In genomic region chr17:31390748-31391495, GRCh38 we compare ENCODE assay signal across 8 cellular contexts. TPM values are rescaled to one million over a fixed set of nuclear protein-coding genes. Genes with fewer than 3 reads are reported as not detected.
DNase-seq lines count a peak whose midpoint lies in the region; ATAC-seq and TF ChIP-seq lines count a peak whose summit lies in the region.

No MANE protein-coding gene starts in this region.

- H3K36me3 Mint-ChIP-seq in T-helper 2 cell treated with Interferon-gamma antibody and Interleukin-4, amounts not matched to agents 5 μg/mL and 100 μg/mL, for 36 hours (ENCODE audit: low read depth), result peaks cover 3% of the 10 kb centered on the region

- H3K4me3 ChIP-seq in astrocyte of the cerebellum (ENCODE audit: low read depth, low read length), result peak overlapping the region; percentile 41
- H3K4me3 ChIP-seq in thoracic aorta, result peak overlapping the region; percentile 66

- H3K27me3 Mint-ChIP-seq in T-helper 2 cell treated with Interferon-gamma antibody and Interleukin-4, amounts not matched to agents 5 μg/mL and 100 μg/mL, for 36 hours (ENCODE audit: low read depth), result peaks cover 58% of the 10 kb centered on the region

- H3K4me1 ChIP-seq in thoracic aorta (ENCODE audit: control insufficient read depth in 1 of 2, low read depth in 2 of 2), result peaks cover 8 to 11% of the 10 kb centered on the region in 2 donors

- peak overlapping the region; percentile 69 for H3K4me3 Mint-ChIP-seq in T-helper 2 cell treated with Interferon-gamma antibody and Interleukin-4, amounts not matched to agents 5 μg/mL and 100 μg/mL, for 36 hours

- no peak for DNase-seq in T-helper 2 cell treated with Interferon-gamma antibody and Interleukin-4, amounts not matched to agents 5 μg/mL and 100 μg/mL, for 36 hours (ENCODE audit: low spot score)
- DNase-seq in T-helper 2 cell, result no peak
- DNase-seq in astrocyte of the cerebellum (ENCODE audit: low read depth), result no peak
- DNase-seq in left kidney (ENCODE audit: low read depth, low spot score), result peak; percentile 19
- no peak for DNase-seq in thoracic aorta (ENCODE audit: low spot score)

- H3K36me3 ChIP-seq in thoracic aorta, result no peaks in the 10 kb centered on the region

- ATAC-seq in thoracic aorta (ENCODE audit: insufficient number of reproducible peaks, low FRiP score, low read depth), result no peak
- no peak for ATAC-seq in HG02642 (IDR thresholded peaks at IDR 0.05; ENCODE audit: poor library complexity, unreplicated experiment)
- no peak for ATAC-seq in GM18870 (IDR thresholded peaks at IDR 0.05; ENCODE audit: unreplicated experiment)
- no peak for ATAC-seq in HG03095 (IDR thresholded peaks at IDR 0.05; ENCODE audit: unreplicated experiment)

- no peaks in the 10 kb centered on the region for H3K9me3 ChIP-seq in thoracic aorta

- H3K27ac Mint-ChIP-seq in T-helper 2 cell treated with Interferon-gamma antibody and Interleukin-4, amounts not matched to agents 5 μg/mL and 100 μg/mL, for 36 hours, result no peak overlapping the region

- no peak overlapping the region for H3K27ac ChIP-seq in thoracic aorta

- TF ChIP-seq CTCF in astrocyte of the cerebellum (IDR thresholded peaks at IDR 0.05; ENCODE audit: low read depth, low read length, missing control alignments) (no peak), thoracic aorta (IDR thresholded peaks at IDR 0.05) (no peak)

- no peaks in the 10 kb centered on the region for H3K9me3 Mint-ChIP-seq in T-helper 2 cell treated with Interferon-gamma antibody and Interleukin-4, amounts not matched to agents 5 μg/mL and 100 μg/mL, for 36 hours

- in situ Hi-C loops in astrocyte of the cerebellum (cut with HindIII; ENCODE audit: low sequenced_read_pairs), result no loop called here

- H3K4me1 Mint-ChIP-seq in T-helper 2 cell treated with Interferon-gamma antibody and Interleukin-4, amounts not matched to agents 5 μg/mL and 100 μg/mL, for 36 hours (ENCODE audit: low read depth), result no peaks in the 10 kb centered on the region

- H3K27me3 ChIP-seq in thoracic aorta (replicated peaks; ENCODE audit: insufficient read depth), result peaks cover 13% of the 10 kb centered on the region

RNA-seq across cellular contexts. Expression of gene RAB11FIP4, which starts 0.6 kb away (rescaled TPM):
- total RNA-seq in thoracic aorta, result 1 to 10 TPM in 1 of 2 donors, under 1 TPM in 1; 0.68 to 3.7 TPM
